In the genomic region with DNA sequence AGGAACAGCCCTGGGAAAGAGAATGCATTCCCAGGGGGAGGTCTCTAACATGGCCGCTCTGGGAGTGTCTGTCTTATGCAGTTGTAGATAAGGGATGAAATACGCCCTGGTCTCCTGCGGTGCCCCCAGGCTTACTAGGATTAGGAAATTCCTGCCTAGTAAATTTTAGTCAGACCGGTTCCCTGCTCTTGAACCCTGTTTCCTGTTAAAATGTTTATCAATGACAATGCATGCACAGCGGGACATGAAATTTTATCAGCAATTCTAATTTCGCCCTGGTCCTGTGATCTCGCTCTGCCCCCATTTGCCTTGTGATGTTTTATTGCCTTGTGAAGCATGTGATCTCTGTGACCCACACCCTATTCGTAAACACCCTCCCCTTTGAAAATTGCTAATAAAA, we compare ENCODE assay signal across 10 cellular contexts. TPM values are rescaled to one million over a fixed set of nuclear protein-coding genes. Genes with fewer than 3 reads are reported as not detected.
"Had no signal": no experiment of that assay in that cellular context is flagged by ENCODE, and none has a peak within 500 bp of the region (broad histone marks: within the 10 kb centered on the region; RNA-seq: fewer than 3 reads in every experiment).

No MANE protein-coding gene starts in this region.

RNA-seq across cellular contexts. Expression of gene TP53AIP1, which starts 56.5 kb away (rescaled TPM):
- total RNA-seq: activated CD8-positive, alpha-beta T cell treated with anti-CD3 and anti-CD28 coated beads for 36 hours; activated T-cell treated with anti-CD3 and anti-CD28 coated beads, Interleukin-2, amount 50 U/mL, for 4 hours; activated T-helper 17 cell treated with anti-CD3 and anti-CD28 coated beads, Interleukin-2, amount 50 U/mL, for 72 hours; cardiac septum; endothelial cell of umbilical vein; fibroblast of lung; fibroblast of villous mesenchyme; glomerular endothelial cell; heart right ventricle; T-helper 2 cell treated with Interferon-gamma antibody and Interleukin-4, amounts not matched to agents 100 ng/mL and 5 ng/mL, for 36 hours had no signal
- polyA plus RNA-seq: endothelial cell of umbilical vein, fibroblast of lung had no signal
